8 cellular contexts compared by ENCODE assay signal in genomic region chr17:45143767-45144198, GRCh38. TPM values are rescaled to one million over a fixed set of nuclear protein-coding genes. Genes with fewer than 3 reads are reported as not detected.
DNase-seq lines count a peak whose midpoint lies in the region; ATAC-seq and TF ChIP-seq lines count a peak whose summit lies in the region.

No MANE protein-coding gene starts in this region.

- H3K4me3 ChIP-seq in GM12864 (ENCODE audit: low read depth, low read length) (peak overlapping the region; percentile 24; the same call in 1 of the 2 replicates), neuronal stem cell (ENCODE audit: low read length in 2 of 2) (no peak overlapping the region)

- H3K4me3 Mint-ChIP-seq in activated T-helper 17 cell treated with anti-CD3 and anti-CD28 coated beads, Interleukin-2, amount 50 U/mL, for 72 hours, result no peak overlapping the region

- H2BK120ac ChIP-seq in neuronal stem cell (ENCODE audit: low read depth, low read length), result no peak overlapping the region

- peak overlapping the region; percentile 17 for H3K4ac ChIP-seq in neuronal stem cell (ENCODE audit: low read length)

- H3K27ac ChIP-seq in neuronal stem cell (replicated peaks; ENCODE audit: low read length), result no peak overlapping the region

- H3K27me3 ChIP-seq in neuronal stem cell (ENCODE audit: control insufficient read depth in 3 of 3, insufficient read depth in 3 of 3, low read depth in 1 of 3, low read length in 3 of 3), result no peaks in the 10 kb centered on the region

- H3K27ac Mint-ChIP-seq in activated T-helper 17 cell treated with anti-CD3 and anti-CD28 coated beads, Interleukin-2, amount 50 U/mL, for 72 hours, result peak overlapping the region; percentile 20

- no peak overlapping the region for H3K23ac ChIP-seq in neuronal stem cell (ENCODE audit: low read depth, low read length, poor library complexity)

- H3K4me1 Mint-ChIP-seq in activated T-helper 17 cell treated with anti-CD3 and anti-CD28 coated beads, Interleukin-2, amount 50 U/mL, for 72 hours, result peaks cover 17% of the 10 kb centered on the region

- H3K9ac ChIP-seq in neuronal stem cell (ENCODE audit: low read depth, low read length, poor library complexity), result no peak overlapping the region

- no peak overlapping the region for H4K8ac ChIP-seq in neuronal stem cell (ENCODE audit: low read depth, low read length)

- H2BK12ac ChIP-seq in neuronal stem cell (ENCODE audit: low read length), result no peak overlapping the region

- H2AK5ac ChIP-seq in neuronal stem cell (ENCODE audit: low read depth, low read length), result peak overlapping the region; percentile 1

- no peak overlapping the region for H2BK5ac ChIP-seq in neuronal stem cell (ENCODE audit: low read length)

- H3K9me3 Mint-ChIP-seq in activated T-helper 17 cell treated with anti-CD3 and anti-CD28 coated beads, Interleukin-2, amount 50 U/mL, for 72 hours, result no peaks in the 10 kb centered on the region

- H2AFZ ChIP-seq in neuronal stem cell (ENCODE audit: low read length), result peak overlapping the region; percentile 77

- H4K91ac ChIP-seq in neuronal stem cell (ENCODE audit: low read depth, low read length, poor library complexity), result no peak overlapping the region

- peaks cover 3% of the 10 kb centered on the region for H3K79me1 ChIP-seq in neuronal stem cell (ENCODE audit: low read depth, low read length)

- no CpG with 5 or more reads among the region's 21 CpGs for WGBS in neuronal stem cell (ENCODE audit: extremely low coverage in 2 of 2, insufficient read length in 2 of 2, insufficient replicate concordance in 1 of 2), 2 donors

- H3K36me3 ChIP-seq in neuronal stem cell (replicated peaks in 1 of 2; ENCODE audit: control insufficient read depth in 2 of 2, insufficient read depth in 2 of 2, low read length in 2 of 2), result no peaks in the 10 kb centered on the region

- peaks cover 9 to 26% of the 10 kb centered on the region in 2 donors for H3K4me1 ChIP-seq in neuronal stem cell (ENCODE audit: control insufficient read depth in 2 of 2, insufficient read depth in 1 of 2, low read depth in 1 of 2, low read length in 2 of 2)

- H3K4me2 ChIP-seq in neuronal stem cell (ENCODE audit: insufficient read depth, low read length, poor library complexity, severe bottlenecking), result peak overlapping the region; percentile 51

- no peaks in the 10 kb centered on the region for H3K27me3 Mint-ChIP-seq in activated T-helper 17 cell treated with anti-CD3 and anti-CD28 coated beads, Interleukin-2, amount 50 U/mL, for 72 hours

- H3K18ac ChIP-seq in neuronal stem cell (ENCODE audit: low read length), result peak overlapping the region; percentile 94

- no peak for ATAC-seq in activated T-helper 17 cell treated with anti-CD3 and anti-CD28 coated beads, Interleukin-2, amount 50 U/mL, for 72 hours (replicated peaks)
- ATAC-seq in HG03135 (IDR thresholded peaks at IDR 0.05; ENCODE audit: unreplicated experiment), result no peak

- peaks cover 23% of the 10 kb centered on the region for H3K36me3 Mint-ChIP-seq in activated T-helper 17 cell treated with anti-CD3 and anti-CD28 coated beads, Interleukin-2, amount 50 U/mL, for 72 hours (ENCODE audit: low read depth)

- DNase-seq in GM12864 (ENCODE audit: low read depth) (no peak), foreskin melanocyte (peak; percentile 77), neuronal stem cell (ENCODE audit: low spot score) (no peak), NCI-H187 treated with DMSO at 0.1 percent for 48 hours (lab: John Stamatoyannopoulos, UW) (no peak), NCI-H226 (no peak), DMS53 (lab: John Stamatoyannopoulos, UW) (no peak)

- H2BK15ac ChIP-seq in neuronal stem cell (ENCODE audit: low read length), result peak overlapping the region; percentile 5

- H3K14ac ChIP-seq in neuronal stem cell (ENCODE audit: low read length), result no peak overlapping the region

- H3K9me3 ChIP-seq in neuronal stem cell (replicated peaks in 1 of 2; ENCODE audit: control insufficient read depth in 2 of 2, insufficient read depth in 1 of 2, low read depth in 1 of 2, low read length in 2 of 2), result no peaks in the 10 kb centered on the region

- no peak for TF ChIP-seq CTCF in GM12864 (IDR thresholded peaks at IDR 0.05; ENCODE audit: low read depth, low read length, missing control alignments)

RNA-seq across cellular contexts. Expression of gene HEXIM1, which starts 4.5 kb away (rescaled TPM):
- total RNA-seq in activated T-helper 17 cell treated with anti-CD3 and anti-CD28 coated beads, Interleukin-2, amount 50 U/mL, for 72 hours, result 10 to 100 TPM; 45.9 to 66.4 TPM
- polyA plus RNA-seq in neuronal stem cell (2013, experiment 1 of 2), result 21.6 TPM
- 22.5 TPM for polyA plus RNA-seq in neuronal stem cell (2013, experiment 2 of 2)

RNA-seq across cellular contexts. Expression of gene ACBD4, which starts 8.3 kb away (rescaled TPM):
- total RNA-seq in activated T-helper 17 cell treated with anti-CD3 and anti-CD28 coated beads, Interleukin-2, amount 50 U/mL, for 72 hours, result 10 to 100 TPM in 1 of 2 donors, 1 to 10 TPM in 1; 9.8 to 12.6 TPM
- polyA plus RNA-seq in neuronal stem cell (2013, experiment 1 of 2), result 7.8 TPM
- polyA plus RNA-seq in neuronal stem cell (2013, experiment 2 of 2), result 8.0 TPM

RNA-seq across cellular contexts. Expression of gene PLCD3, which starts 11.5 kb away (rescaled TPM):
- total RNA-seq in activated T-helper 17 cell treated with anti-CD3 and anti-CD28 coated beads, Interleukin-2, amount 50 U/mL, for 72 hours, result 1 to 10 TPM; 3.1 to 6.5 TPM
- polyA plus RNA-seq in neuronal stem cell (2013, experiment 1 of 2), result 19.5 TPM
- 17.6 TPM for polyA plus RNA-seq in neuronal stem cell (2013, experiment 2 of 2)

RNA-seq across cellular contexts. Expression of gene HEXIM2, which starts 17.9 kb away (rescaled TPM):
- total RNA-seq in activated T-helper 17 cell treated with anti-CD3 and anti-CD28 coated beads, Interleukin-2, amount 50 U/mL, for 72 hours, result 1 to 10 TPM; 6.1 to 8.5 TPM
- polyA plus RNA-seq in neuronal stem cell (2013, experiment 1 of 2), result 3.9 TPM
- polyA plus RNA-seq in neuronal stem cell (2013, experiment 2 of 2), result 3.7 TPM
